ENCODE assay signal across 1 cellular context in genomic region chr15:67863442-67863987, GRCh38.
A peak's percentile ranks its signal among the peaks of the same experiment; 100 is the strongest.
TF ChIP-seq lines count a peak whose summit lies in the region.

No MANE protein-coding gene starts in this region.

TF ChIP-seq in HepG2, 621 proteins besides CTCF, POLR2A, EP300 and RAD21 (continued from another document and continues in another):
- TF ChIP-seq MLXIP (CRISPR knock-in tag; IDR thresholded peaks at IDR 0.05; ENCODE audit: borderline replicate concordance) (peak; percentile 44; the same call in 1 of the 2 replicates), ZFP90 (CRISPR knock-in tag; IDR thresholded peaks at IDR 0.05; ENCODE audit: borderline replicate concordance) (peak; percentile 65; the same call in 1 of the 2 replicates), IRF2 (CRISPR knock-in tag; IDR thresholded peaks at IDR 0.05) (peak; percentile 58; the same call in 1 of the 2 replicates), ZNF713 (CRISPR knock-in tag; IDR thresholded peaks at IDR 0.05) (no peak), ZHX2 (IDR thresholded peaks at IDR 0.05; ENCODE audit: low read depth) (no peak), ZHX2 (CRISPR knock-in tag; IDR thresholded peaks at IDR 0.05; ENCODE audit: borderline replicate concordance) (0 out of 2 replicates have a peak, but pooled peaks have one; percentile 76), ZNF430 (CRISPR knock-in tag; IDR thresholded peaks at IDR 0.05) (peak; percentile 59; the same call in 1 of the 2 replicates), MBD4 (IDR thresholded peaks at IDR 0.05; ENCODE audit: borderline replicate concordance, low read length) (no peak), RBAK (CRISPR knock-in tag; IDR thresholded peaks at IDR 0.05) (no peak), ZBTB25 (CRISPR knock-in tag; IDR thresholded peaks at IDR 0.05) (0 out of 2 replicates have a peak, but pooled peaks have one; percentile 47), AKAP8 (CRISPR knock-in tag; IDR thresholded peaks at IDR 0.05) (0 out of 2 replicates have a peak, but pooled peaks have one; percentile 70), IKZF5 (CRISPR knock-in tag; IDR thresholded peaks at IDR 0.05) (peak; percentile 81), GATAD2A (CRISPR knock-in tag; IDR thresholded peaks at IDR 0.05) (peak; percentile 65; the same call in 1 of the 2 replicates), TRIM24 (CRISPR knock-in tag; IDR thresholded peaks at IDR 0.05) (no peak), GPN1 (CRISPR knock-in tag; IDR thresholded peaks at IDR 0.05; ENCODE audit: borderline replicate concordance) (no peak), ZNF572 (CRISPR knock-in tag; IDR thresholded peaks at IDR 0.05) (peak; percentile 68), LBX2 (CRISPR knock-in tag; IDR thresholded peaks at IDR 0.05; ENCODE audit: borderline replicate concordance) (peak; percentile 80; the same call in 1 of the 2 replicates), AGO2 (optimal IDR thresholded peaks at IDR 0.05; ENCODE audit: low read depth, low read length) (peak; percentile 32), SRSF4 (IDR thresholded peaks at IDR 0.05; ENCODE audit: low read depth, low read length, poor library complexity, severe bottlenecking) (no peak), ZNF891 (CRISPR knock-in tag; IDR thresholded peaks at IDR 0.05) (0 out of 2 replicates have a peak, but pooled peaks have one; percentile 72), TEF (CRISPR knock-in tag; IDR thresholded peaks at IDR 0.05) (0 out of 2 replicates have a peak, but pooled peaks have one; percentile 43), KAT7 (CRISPR knock-in tag; IDR thresholded peaks at IDR 0.05; ENCODE audit: borderline replicate concordance) (peak; percentile 36; the same call in 1 of the 2 replicates), DZIP1 (CRISPR knock-in tag; IDR thresholded peaks at IDR 0.05) (peak; percentile 34; the same call in 1 of the 2 replicates), ZNF264 (CRISPR knock-in tag; IDR thresholded peaks at IDR 0.05) (0 out of 2 replicates have a peak, but pooled peaks have one; percentile 46), ARNT (IDR thresholded peaks at IDR 0.05) (no peak), ZNF749 (CRISPR knock-in tag; IDR thresholded peaks at IDR 0.05; ENCODE audit: borderline replicate concordance) (peak; percentile 79; the same call in 1 of the 2 replicates), MIXL1 (CRISPR knock-in tag; IDR thresholded peaks at IDR 0.05) (no peak), TOPORS (CRISPR knock-in tag; IDR thresholded peaks at IDR 0.05) (no peak; the same call in 1 of the 2 replicates), ISX (CRISPR knock-in tag; conservative IDR thresholded peaks at IDR 0.05) (0 out of 2 replicates have a peak, but pooled peaks have one; percentile 48), AGO1 (IDR thresholded peaks at IDR 0.05; ENCODE audit: low read depth, low read length, poor library complexity, severe bottlenecking) (peak; percentile 54), CHCHD3 (CRISPR knock-in tag; IDR thresholded peaks at IDR 0.05) (no peak), ZNF761 (CRISPR knock-in tag; conservative IDR thresholded peaks at IDR 0.05) (peak; percentile 74; the same call in 1 of the 2 replicates), KDM2A (CRISPR knock-in tag; IDR thresholded peaks at IDR 0.05; ENCODE audit: borderline replicate concordance, low read depth) (peak; percentile 92), STAG1 (CRISPR knock-in tag; IDR thresholded peaks at IDR 0.05) (peak; percentile 99), KMT2B (CRISPR knock-in tag; IDR thresholded peaks at IDR 0.05) (peak; percentile 79), MEIS2 (CRISPR knock-in tag; IDR thresholded peaks at IDR 0.05) (peak; percentile 70; the same call in 1 of the 2 replicates), RFX5 (IDR thresholded peaks at IDR 0.05; ENCODE audit: low read depth, low read length) (no peak), PREB (CRISPR knock-in tag; IDR thresholded peaks at IDR 0.05) (peak; percentile 80; the same call in 1 of the 2 replicates), ZNF44 (CRISPR knock-in tag; IDR thresholded peaks at IDR 0.05) (peak; percentile 62; the same call in 1 of the 2 replicates), ZBTB10 (CRISPR knock-in tag; IDR thresholded peaks at IDR 0.05; ENCODE audit: borderline replicate concordance) (0 out of 2 replicates have a peak, but pooled peaks have one; percentile 58), JUNB (CRISPR knock-in tag; IDR thresholded peaks at IDR 0.05; ENCODE audit: borderline replicate concordance) (no peak), GABPB1 (CRISPR knock-in tag; IDR thresholded peaks at IDR 0.05) (peak; percentile 81), DDIT3 (CRISPR knock-in tag; IDR thresholded peaks at IDR 0.05) (no peak)
